Comparison of ENCODE assay signal across 18 cellular contexts in genomic region chr10:103905441-103905840, GRCh38. TPM values are rescaled to one million over a fixed set of nuclear protein-coding genes. Genes with fewer than 3 reads are reported as not detected.
DNase-seq lines count a peak whose midpoint lies in the region; ATAC-seq, FAIRE-seq and TF ChIP-seq lines count a peak whose summit lies in the region.
"Had no signal": no experiment of that assay in that cellular context is flagged by ENCODE, and none has a peak within 500 bp of the region (broad histone marks: within the 10 kb centered on the region; RNA-seq: fewer than 3 reads in every experiment).

No MANE protein-coding gene starts in this region.

- peak overlapping the region; percentile 46 for H3K9ac ChIP-seq in mesenchymal stem cell (ENCODE audit: low read length)

- 86% methylated on average over 4 of the region's 4 CpGs for WGBS in A549 (ENCODE audit: missing lambda C conversion rate)
- WGBS in mesenchymal stem cell = 93% methylated on average over 2 of the region's 4 CpGs

- no peaks in the 10 kb centered on the region for H3K9me3 ChIP-seq in A549
- no peaks in the 10 kb centered on the region for H3K9me3 ChIP-seq in breast epithelium
- H3K9me3 ChIP-seq in mesenchymal stem cell (ENCODE audit: control insufficient read depth, low read length) = no peaks in the 10 kb centered on the region
- H3K9me3 ChIP-seq: sigmoid colon had no signal

- POLR2A ChIA-PET in A549 (lab: Yijun Ruan, JAX) = no interaction called here

- H3K36me3 ChIP-seq in breast epithelium (no peaks in the 10 kb centered on the region), mesenchymal stem cell (ENCODE audit: control insufficient read depth in 1 of 2, insufficient read depth in 2 of 2, low read depth in 1 of 2, low read length in 2 of 2) (peaks cover under 1 to 56% of the 10 kb centered on the region in 2 experiments)

- FAIRE-seq in A549 (lab: Jason Lieb, UNC) = no peak
- no peak for FAIRE-seq in RCC 7860 (lab: Jason Lieb, UNC)

- intact Hi-C loops in breast epithelium (cut with DNase I; ENCODE audit: low total_unique reads) = no loop called here

- H3K4ac ChIP-seq in mesenchymal stem cell (ENCODE audit: low read depth in 1 of 2, low read length in 2 of 2) = peak overlapping the region in 1 of 2 experiments; percentile 87

- peak overlapping the region in 1 of 2 experiments; percentile 60 for H3K14ac ChIP-seq in mesenchymal stem cell (ENCODE audit: low read length in 2 of 2)

- H3K27me3 ChIP-seq in breast epithelium = no peaks in the 10 kb centered on the region
- no peaks in the 10 kb centered on the region for H3K27me3 ChIP-seq in mesenchymal stem cell (ENCODE audit: control insufficient read depth in 1 of 2, insufficient read depth in 1 of 2, low read length in 2 of 2)
- H3K27me3 ChIP-seq: foreskin keratinocyte, sigmoid colon had no signal

- TF ChIP-seq POLR2A in A549 (IDR thresholded peaks at IDR 0.05; ENCODE audit: low read length) (no peak), breast epithelium (IDR thresholded peaks at IDR 0.05) (no peak)

- H2BK12ac ChIP-seq in mesenchymal stem cell (ENCODE audit: low read length in 2 of 2) = peak overlapping the region in 1 of 2 experiments; percentile 52

- H4K91ac ChIP-seq in mesenchymal stem cell (ENCODE audit: low read length) = no peak overlapping the region

- H2BK120ac ChIP-seq in mesenchymal stem cell (ENCODE audit: low read depth, low read length) = no peak overlapping the region

- H2BK15ac ChIP-seq in mesenchymal stem cell (ENCODE audit: low read depth, poor library complexity, severe bottlenecking) = no peak overlapping the region

- no peak overlapping the region for H2BK5ac ChIP-seq in mesenchymal stem cell (ENCODE audit: low read depth, low read length, poor library complexity, severe bottlenecking)

- no peak overlapping the region for H4K8ac ChIP-seq in mesenchymal stem cell (ENCODE audit: low read length)

- H3K4me2 ChIP-seq in A549 (no peak overlapping the region), mesenchymal stem cell (ENCODE audit: low read length, poor library complexity, severe bottlenecking) (no peak overlapping the region)

- DNase-seq in A549 (ENCODE audit: low read depth in 1 of 2, low spot score in 1 of 2) (no peak), NCI-H446 treated with DMSO at 0.1 percent for 48 hours (lab: John Stamatoyannopoulos, UW) (peak; percentile 24), breast epithelium (ENCODE audit: low spot score in 2 of 2) (no peak), mesenchymal stem cell (no peak), RCC 7860 (ENCODE audit: low spot score) (no peak), D341Med (ENCODE audit: low spot score) (no peak)
- DNase-seq: activated CD4-positive, alpha-beta T cell treated with anti-CD3 and anti-CD28 coated beads for 48 hours; DMS153; foreskin keratinocyte; H7; mesendoderm; NCI-H2081 treated with DMSO at 0.1 percent for 48 hours; Right ventricle myocardium superior; sigmoid colon; stimulated activated CD4-positive, alpha-beta T cell treated with anti-CD3 and anti-CD28 coated beads, Interleukin-2, amount 100 ng/mL, for 48 hours; stimulated activated CD8-positive, alpha-beta memory T cell treated with anti-CD3 and anti-CD28 coated beads, Interleukin-4, amount 100 ng/mL, for 48 hours had no signal

- no peak overlapping the region for H3K23ac ChIP-seq in mesenchymal stem cell (ENCODE audit: low read length in 2 of 2)

- H3K27ac ChIP-seq in A549 (peak overlapping the region; percentile 3 to 17; a peak in 2 of 6 replicates), breast epithelium (peak overlapping the region; percentile 5 to 56), mesenchymal stem cell (ENCODE audit: low read length, poor library complexity, severe bottlenecking) (no peak overlapping the region)
- H3K27ac ChIP-seq: foreskin keratinocyte, sigmoid colon had no signal

- H3K79me1 ChIP-seq in mesenchymal stem cell (replicated peaks; ENCODE audit: low read length, poor library complexity, severe bottlenecking) = peaks cover 13% of the 10 kb centered on the region

- TF ChIP-seq EP300 in A549 (IDR thresholded peaks at IDR 0.05) = no peak

- no peak overlapping the region for H3K4me3 ChIP-seq in A549
- no peak overlapping the region for H3K4me3 ChIP-seq in breast epithelium
- no peak overlapping the region for H3K4me3 ChIP-seq in mesenchymal stem cell (ENCODE audit: insufficient read depth in 1 of 2, low read depth in 1 of 2, low read length in 2 of 2)
- H3K4me3 ChIP-seq: sigmoid colon had no signal

- H3K4me1 ChIP-seq in A549 (peaks cover 38% of the 10 kb centered on the region), breast epithelium (peaks cover 0 to 8% of the 10 kb centered on the region in 2 donors), mesenchymal stem cell (ENCODE audit: control insufficient read depth, insufficient read depth, low read depth, low read length) (peaks cover 7% of the 10 kb centered on the region)

- TF ChIP-seq CTCF in A549 (IDR thresholded peaks at IDR 0.05) (no peak), breast epithelium (IDR thresholded peaks at IDR 0.05) (no peak)

- peak overlapping the region; percentile 14 for H2AFZ ChIP-seq in mesenchymal stem cell (ENCODE audit: low read depth, low read length)

- no peak overlapping the region for H2AK5ac ChIP-seq in mesenchymal stem cell (ENCODE audit: low read length, severe bottlenecking)

- TF ChIP-seq RAD21 in A549 (conservative IDR thresholded peaks at IDR 0.05 in 1 of 2, IDR thresholded peaks at IDR 0.05 in 1 of 2) = no peak

- H3K18ac ChIP-seq in mesenchymal stem cell (ENCODE audit: low read depth in 1 of 2, low read length in 2 of 2) = peak overlapping the region in 1 of 2 experiments; percentile 52

- ATAC-seq in A549 (no peak), HG02884 (IDR thresholded peaks at IDR 0.05; ENCODE audit: unreplicated experiment) (no peak), HG03354 (IDR thresholded peaks at IDR 0.05; ENCODE audit: poor library complexity, severe bottlenecking, unreplicated experiment) (no peak)
- ATAC-seq: foreskin keratinocyte had no signal

- CTCF ChIA-PET in A549 (lab: Yijun Ruan, JAX) = no interaction called here

TF ChIP-seq in A549, 52 proteins besides CTCF, POLR2A, EP300 and RAD21:
- TF ChIP-seq RFX5 (IDR thresholded peaks at IDR 0.05) (no peak), TP53 (CRISPR knock-in tag; IDR thresholded peaks at IDR 0.05) (no peak), EHF (CRISPR knock-in tag; IDR thresholded peaks at IDR 0.05) (no peak), CHD2 (IDR thresholded peaks at IDR 0.05; ENCODE audit: low read length, partially characterized antibody) (no peak), FOXS1 (CRISPR knock-in tag; IDR thresholded peaks at IDR 0.05) (no peak)

RNA-seq across cellular contexts. Expression of gene STN1, which starts 12.5 kb away (rescaled TPM):
- 34.5 and 35.5 TPM in 2 replicates for polyA plus RNA-seq in A549 (2011; rRNA removed)
- polyA plus RNA-seq in A549 (2012; cell fraction: cytosol; rRNA removed) = 14.2 and 14.5 TPM in 2 replicates
- polyA plus RNA-seq in A549 (2012; cell fraction: nucleus; rRNA removed) = 4.6 and 6.9 TPM in 2 replicates
- polyA plus RNA-seq in A549 (2017; fragmentation: RNase III; extraction: RNeasy Plus Mini Kit Qiagen cat#74134 plus additional on column Dnase treatment) = 15.8 to 19.0 TPM (median 17.1 TPM) in 3 replicates
- 17.6 and 18.2 TPM in 2 replicates for polyA minus RNA-seq in A549 (2011; rRNA and poly(A)+ RNA removed)
- total RNA-seq in breast epithelium = 10 to 100 TPM; 23.8 to 31.2 (median 25.2) TPM
- polyA plus RNA-seq in mesenchymal stem cell (2013, experiment 1 of 2) = 18.5 TPM
- polyA plus RNA-seq in mesenchymal stem cell (2013, experiment 2 of 2) = 19.1 TPM

RNA-seq across cellular contexts. Expression of gene SH3PXD2A, which starts 50.1 kb away (rescaled TPM):
- polyA plus RNA-seq in A549 (2011; rRNA removed) (3.9 and 6.2 TPM in 2 replicates), A549 (2017; fragmentation: RNase III; extraction: RNeasy Plus Mini Kit Qiagen cat#74134 plus additional on column Dnase treatment) (1.4 to 2.4 TPM (median 1.7 TPM) in 3 replicates)
- 0.82 and 1.1 TPM in 2 replicates for polyA plus RNA-seq in A549 (2012; cell fraction: cytosol; rRNA removed)
- 2.2 and 2.7 TPM in 2 replicates for polyA plus RNA-seq in A549 (2012; cell fraction: nucleus; rRNA removed)
- 7.4 and 7.6 TPM in 2 replicates for polyA minus RNA-seq in A549 (2011; rRNA and poly(A)+ RNA removed)
- 10 to 100 TPM; 14.3 to 30.5 (median 14.7) TPM for total RNA-seq in breast epithelium
- polyA plus RNA-seq in mesenchymal stem cell (2013, experiment 1 of 2) = 8.7 TPM
- polyA plus RNA-seq in mesenchymal stem cell (2013, experiment 2 of 2) = 8.7 TPM
